ENCODE assay signal across 8 cellular contexts in the genomic region with DNA sequence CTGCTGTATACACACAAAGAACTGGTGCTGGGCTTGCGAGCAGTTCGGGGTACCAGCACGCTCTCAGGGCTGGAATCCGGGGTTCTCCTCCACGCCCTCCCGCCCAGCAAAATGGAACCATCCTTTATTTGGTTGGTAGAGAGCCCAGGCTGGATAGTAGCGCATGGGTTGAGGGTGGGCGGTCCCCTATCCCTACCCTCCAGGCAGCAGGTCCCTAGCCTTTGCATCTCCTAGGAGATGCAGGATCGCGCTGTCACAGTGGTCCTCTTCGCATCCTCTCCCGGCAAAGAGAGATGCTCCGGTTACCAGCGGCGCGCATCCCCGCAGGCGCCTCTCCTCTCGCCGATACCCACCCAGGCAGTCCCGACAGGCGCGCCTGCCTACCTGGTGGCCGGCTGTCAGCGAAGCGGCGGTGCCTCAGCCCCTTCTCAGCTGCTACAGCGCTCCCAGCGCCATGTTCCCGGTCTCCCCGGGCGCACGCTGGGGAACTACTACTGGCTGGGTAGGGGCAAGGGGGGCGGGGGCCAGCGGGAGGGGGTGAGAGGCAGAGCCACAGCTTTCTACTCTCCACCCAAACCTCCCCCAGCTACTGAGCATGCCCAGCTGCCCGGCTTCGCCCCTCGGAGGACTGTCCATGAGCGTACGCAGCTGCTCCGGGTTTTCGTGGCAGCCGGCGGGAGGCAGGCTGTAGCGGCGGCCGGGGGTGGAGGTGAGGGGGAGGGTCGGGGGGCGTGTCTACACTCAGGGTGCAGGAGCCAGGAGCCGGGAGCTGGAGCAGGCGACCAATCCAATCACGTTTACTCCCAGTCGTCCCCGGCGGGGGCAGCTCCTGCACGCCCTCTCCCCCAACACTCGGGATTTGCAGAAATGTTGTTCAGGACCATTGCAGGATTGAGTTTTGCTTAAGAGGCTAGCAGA. TPM values are rescaled to one million over a fixed set of nuclear protein-coding genes. Genes with fewer than 3 reads are reported as not detected.
A peak's percentile ranks its signal among the peaks of the same experiment; 100 is the strongest.
DNase-seq lines count a peak whose midpoint lies in the region; ATAC-seq and TF ChIP-seq lines count a peak whose summit lies in the region.

A gene (minus strand): TSS at position 699 of the 918 bp plus-strand sequence. CDS start 194,748 bp downstream, outside the sequence.

- ATAC-seq in foreskin keratinocyte: peak; percentile 69
- no peak for ATAC-seq in GM19324 (IDR thresholded peaks at IDR 0.05; ENCODE audit: low FRiP score, unreplicated experiment)
- no peak for ATAC-seq in GM18870 (IDR thresholded peaks at IDR 0.05; ENCODE audit: unreplicated experiment)

- DNase-seq in activated naive CD4-positive, alpha-beta T cell treated with anti-CD3 and anti-CD28 coated beads, Interleukin-2, amount 50 U/mL, for 16 hours: peak; percentile 7
- no peak for DNase-seq in activated naive CD4-positive, alpha-beta T cell treated with Interleukin-2 at 50 U/mL for 16 hours
- peak; percentile 93 for DNase-seq in SHP77 treated with DMSO at 0.1 percent for 48 hours (lab: John Stamatoyannopoulos, UW)
- DNase-seq in foreskin keratinocyte: peak in 1 of 2 donors; percentile 6
- no peak for DNase-seq in vagina (ENCODE audit: extremely low spot score in 2 of 2)

- H3K4me1 ChIP-seq in foreskin keratinocyte (no peaks in the 10 kb centered on the region), parathyroid adenoma (no peaks in the 10 kb centered on the region), vagina (peaks cover 16% of the 10 kb centered on the region)

- H3K9ac ChIP-seq in parathyroid adenoma: no peak within 1 kb of the TSS

- TF ChIP-seq CTCF in foreskin keratinocyte (conservative IDR thresholded peaks at IDR 0.05) (no peak), parathyroid adenoma (IDR thresholded peaks at IDR 0.05) (no peak), vagina (IDR thresholded peaks at IDR 0.05) (no peak)

- peak within 1 kb of the TSS; percentile 84 for H2AFZ ChIP-seq in parathyroid adenoma

- H3K36me3 ChIP-seq in parathyroid adenoma (ENCODE audit: control insufficient read depth, insufficient read depth, low read length) (no peaks in the 10 kb centered on the region), vagina (no peaks in the 10 kb centered on the region)

- peak within 1 kb of the TSS; percentile 63 for H3K4me2 ChIP-seq in parathyroid adenoma (ENCODE audit: low read length)

- H3K27me3 ChIP-seq in foreskin keratinocyte (peaks cover 44% of the 10 kb centered on the region), parathyroid adenoma (ENCODE audit: control insufficient read depth, insufficient read depth, low read length) (no peaks in the 10 kb centered on the region), vagina (no peaks in the 10 kb centered on the region)

- no peaks in the 10 kb centered on the region for H3K79me2 ChIP-seq in parathyroid adenoma

- H3K9me3 ChIP-seq in parathyroid adenoma (ENCODE audit: control insufficient read depth, low read length) (no peaks in the 10 kb centered on the region), vagina (no peaks in the 10 kb centered on the region)

- intact Hi-C loops in vagina (cut with DNase I): no loop called here

- H3K27ac ChIP-seq in foreskin keratinocyte (no peak within 1 kb of the TSS), parathyroid adenoma (no peak within 1 kb of the TSS), vagina (no peak within 1 kb of the TSS)

- peak within 1 kb of the TSS; percentile 38 for H3K4me3 ChIP-seq in parathyroid adenoma (ENCODE audit: low read depth, low read length)
- peak within 1 kb of the TSS in 1 of 2 donors; percentile 22 for H3K4me3 ChIP-seq in vagina

- no peak for TF ChIP-seq POLR2A in vagina (IDR thresholded peaks at IDR 0.05)

RNA-seq across cellular contexts. Expression of the gene that starts here (rescaled TPM):
- total RNA-seq in foreskin keratinocyte (not detected in 2 replicates), vagina (0.25 TPM)
- polyA plus RNA-seq in foreskin keratinocyte: not detected in 2 replicates

Comparison
In these comparisons a context has a peak if more than half of its experiments do, and no peak if none do; other contexts are left out.
1. DNase-seq: peak in activated naive CD4-positive, alpha-beta T cell treated with anti-CD3 and anti-CD28 coated beads, Interleukin-2, amount 50 U/mL, for 16 hours (single experiment) and SHP77 treated with DMSO at 0.1 percent for 48 hours (single experiment); none in activated naive CD4-positive, alpha-beta T cell treated with Interleukin-2 at 50 U/mL for 16 hours (single experiment) and vagina (0 of 2).
2. Peak in ATAC-seq in foreskin keratinocyte; RNA of the gene not detected or under 1 TPM.